34 cellular contexts compared by ENCODE assay signal in the genomic region with DNA sequence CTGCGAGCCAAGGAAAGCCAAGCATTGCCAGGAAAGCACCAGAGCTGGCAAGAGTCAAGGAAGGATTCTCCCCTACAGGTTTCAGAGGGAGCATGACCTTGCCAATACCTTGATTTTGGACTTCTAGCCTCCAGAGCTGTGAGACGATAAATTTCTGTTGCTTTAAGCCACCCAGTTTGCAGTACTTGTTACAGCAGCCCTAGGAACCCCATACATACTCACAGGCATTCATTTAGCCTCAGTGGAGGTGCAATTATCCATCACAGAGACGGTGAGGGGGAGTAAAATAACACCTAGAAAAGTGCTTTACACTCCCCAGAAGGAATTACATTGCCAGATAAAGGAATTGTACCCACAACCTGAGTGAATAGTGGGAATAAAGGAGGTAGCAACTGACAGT.
"Had no signal": no experiment of that assay in that cellular context is flagged by ENCODE, and none has a peak within 500 bp of the region (broad histone marks: within the 10 kb centered on the region; RNA-seq: fewer than 3 reads in every experiment).

No MANE protein-coding gene starts in this region.

- FAIRE-seq: astrocyte, TTC549 had no signal

- DNase-seq: activated B cell treated with CpG ODN at 0.5 μM for 24 hours; activated CD4-positive, alpha-beta memory T cell treated with anti-CD3 and anti-CD28 coated beads for 36 hours; activated CD4-positive, alpha-beta T cell treated with anti-CD3 and anti-CD28 coated beads for 4 hours; activated CD4-positive, alpha-beta T cell treated with anti-CD3 and anti-CD28 coated beads, Interleukin-2, amount 10 ng/mL, durations not matched to agents 24 days and 14 days; activated CD4-positive, alpha-beta T cell treated with anti-CD3 and anti-CD28 coated beads, Interleukin-2, amount 50 U/mL, for 1 hour; activated CD4-positive, alpha-beta T cell treated with anti-CD3 and anti-CD28 coated beads, Interleukin-2, amount 50 U/mL, for 4 hours; activated CD4-positive, CD25-positive, alpha-beta regulatory T cell treated with anti-CD3 and anti-CD28 coated beads, Interleukin-2, amount 50 U/mL, for 72 hours; activated CD8-positive, alpha-beta memory T cell treated with anti-CD3 and anti-CD28 coated beads, Interleukin-2, amount 50 U/mL, for 4 hours; activated CD8-positive, alpha-beta T cell treated with anti-CD3 and anti-CD28 coated beads for 36 hours; activated effector memory CD4-positive, alpha-beta T cell treated with anti-CD3 and anti-CD28 coated beads, Interleukin-2, amount 50 U/mL, for 16 hours; activated gamma-delta T cell treated with Interleukin-2 at 50 U/mL for 16 hours; activated naive CD4-positive, alpha-beta T cell; activated naive CD4-positive, alpha-beta T cell treated with anti-CD3 and anti-CD28 coated beads for 36 hours; activated naive CD4-positive, alpha-beta T cell treated with anti-CD3 and anti-CD28 coated beads, Interleukin-2, amount 50 U/mL, for 16 hours; activated naive CD8-positive, alpha-beta T cell treated with anti-CD3 and anti-CD28 coated beads for 36 hours; activated T-cell treated with anti-CD3 and anti-CD28 coated beads for 4 hours; activated T-cell treated with anti-CD3 and anti-CD28 coated beads, Interleukin-2, amount 50 U/mL, for 1 hour; activated T-cell treated with anti-CD3 and anti-CD28 coated beads, Interleukin-2, amount 50 U/mL, for 4 hours; activated T-cell treated with anti-CD3 and anti-CD28 coated beads, Interleukin-2, amount 50 U/mL, for 72 hours; adrenal gland; amniotic stem cell; aorta; body of pancreas; brain microvascular endothelial cell; central memory CD4-positive, alpha-beta T cell; T-helper 1 cell; T-helper 2 cell; T-helper 9 cell had no signal

- H3K27me3 ChIP-seq: adrenal gland, body of pancreas, brain microvascular endothelial cell, breast epithelium had no signal

- ATAC-seq: activated CD8-positive, alpha-beta T cell treated with anti-CD3 and anti-CD28 coated beads for 36 hours; activated naive CD4-positive, alpha-beta T cell treated with anti-CD3 and anti-CD28 coated beads, Interleukin-2, amount 50 U/mL, for 72 hours; activated T-cell treated with anti-CD3 and anti-CD28 coated beads, Interleukin-2, amount 50 U/mL, for 4 hours; activated T-cell treated with anti-CD3 and anti-CD28 coated beads, Interleukin-2, amount 50 U/mL, for 72 hours; activated T-helper 17 cell treated with anti-CD3 and anti-CD28 coated beads, Interleukin-2, amount 50 U/mL, for 72 hours; body of pancreas had no signal

- H3K27ac ChIP-seq: adrenal gland, body of pancreas, brain microvascular endothelial cell, breast epithelium, VCaP had no signal

- H3K9me3 ChIP-seq: adrenal gland, body of pancreas, breast epithelium had no signal

- H3K4me1 ChIP-seq: body of pancreas, breast epithelium had no signal

- H3K4me3 ChIP-seq: adrenal gland, body of pancreas, breast epithelium had no signal

- H3K36me3 ChIP-seq: adrenal gland, brain microvascular endothelial cell, breast epithelium had no signal
